8 cellular contexts compared by ENCODE assay signal in genomic region chr16:21301895-21302291, GRCh38. TPM values are rescaled to one million over a fixed set of nuclear protein-coding genes. Genes with fewer than 3 reads are reported as not detected.
A peak's percentile ranks its signal among the peaks of the same experiment; 100 is the strongest.
DNase-seq lines count a peak whose midpoint lies in the region; ATAC-seq and TF ChIP-seq lines count a peak whose summit lies in the region.

No MANE protein-coding gene starts in this region.

- H3K27me3 ChIP-seq in PC-3 (ENCODE audit: low read length) = no peaks in the 10 kb centered on the region
- H3K27me3 ChIP-seq in esophagus muscularis mucosa = no peaks in the 10 kb centered on the region
- H3K27me3 ChIP-seq in prostate gland (replicated peaks; ENCODE audit: insufficient read depth) = no peaks in the 10 kb centered on the region

- peak overlapping the region; percentile 75 for H3K27ac ChIP-seq in PC-3 (ENCODE audit: low read length)
- peak overlapping the region; percentile 74 to 87 (median 82) for H3K27ac ChIP-seq in esophagus muscularis mucosa (replicated peaks in 1 of 4)
- peak overlapping the region; percentile 75 to 81 for H3K27ac ChIP-seq in prostate gland

- no TSS peak for BruUV-seq in PC-3 (replicated peaks; lab: Mats Ljungman, UMichigan)

- H4K20me1 ChIP-seq in PC-3 (ENCODE audit: low read length) = no peaks in the 10 kb centered on the region

- H3K9me3 ChIP-seq in PC-3 (ENCODE audit: low read length) (no peaks in the 10 kb centered on the region), esophagus muscularis mucosa (no peaks in the 10 kb centered on the region), prostate gland (no peaks in the 10 kb centered on the region)

- TF ChIP-seq POLR2A in esophagus muscularis mucosa (IDR thresholded peaks at IDR 0.05; ENCODE audit: low read depth) (no peak), prostate gland (IDR thresholded peaks at IDR 0.05) (no peak)

- H2AFZ ChIP-seq in PC-3 (ENCODE audit: low read length) = peak overlapping the region; percentile 91

- CTCF ChIA-PET in PC-3 (lab: Charles Lee) = no interaction called here

- H3K36me3 ChIP-seq in PC-3 (ENCODE audit: low read depth, low read length) (no peaks in the 10 kb centered on the region), esophagus muscularis mucosa (no peaks in the 10 kb centered on the region), prostate gland (no peaks in the 10 kb centered on the region)

- DNase-seq in PC-3 (peak; percentile 2), esophagus muscularis mucosa (ENCODE audit: extremely low spot score) (no peak), prostate gland (ENCODE audit: low spot score) (no peak), HUDEP-2 (lab: John Stamatoyannopoulos, UW; ENCODE audit: unreplicated experiment in 76 of 76) (no peak), NCI-H82 treated with DMSO at 0.1 percent for 48 hours (lab: John Stamatoyannopoulos, UW; ENCODE audit: unreplicated experiment) (no peak)

- H3F3A ChIP-seq in PC-3 (ENCODE audit: low read length, unreplicated experiment) = no peaks in the 10 kb centered on the region

- H3K4me1 ChIP-seq in PC-3 (ENCODE audit: insufficient read depth, low read length) (peaks cover 15% of the 10 kb centered on the region), esophagus muscularis mucosa (peaks cover 0 to 24% (median 15%) of the 10 kb centered on the region in 4 donors), prostate gland (replicated peaks) (no peaks in the 10 kb centered on the region)

- peaks cover 6% of the 10 kb centered on the region; the same call in 1 of the 2 replicates for H3K79me2 ChIP-seq in PC-3 (ENCODE audit: low read length)

- no peak for TF ChIP-seq EP300 in esophagus muscularis mucosa (IDR thresholded peaks at IDR 0.05)

- intact Hi-C loops in PC-3 (cut with micrococcal nuclease) (loop anchor here (2.0 to 5.0 kb wide), 2 partner anchors 115 to 451 kb away; no protein-coding TSS in a partner anchor), esophagus muscularis mucosa (cut with DNase I) (loop anchor here (2.0 to 5.0 kb wide), 3 partner anchors 113 to 250 kb away; no protein-coding TSS in a partner anchor), prostate gland (cut with DNase I) (loop anchor here (2.0 to 10.0 kb wide), 3 partner anchors 117 to 1375 kb away; partner anchors contain the start of gene LDAF1)

- TF ChIP-seq CTCF in PC-3 (conservative IDR thresholded peaks at IDR 0.05; ENCODE audit: low read depth, low read length) = no peak
- TF ChIP-seq CTCF in esophagus muscularis mucosa (IDR thresholded peaks at IDR 0.05) = no peak
- TF ChIP-seq CTCF in prostate gland (IDR thresholded peaks at IDR 0.05) = no peak

- ATAC-seq in PC-3 = no peak
- no peak for ATAC-seq in GM18517 (IDR thresholded peaks at IDR 0.05; ENCODE audit: unreplicated experiment)
- no peak for ATAC-seq in HG03280 (IDR thresholded peaks at IDR 0.05; ENCODE audit: unreplicated experiment)

- H3K4me3 ChIP-seq in GM08714 (ENCODE audit: low read length) = peak overlapping the region; percentile 73
- peak overlapping the region; percentile 81 for H3K4me3 ChIP-seq in PC-3 (ENCODE audit: low read length)
- peak overlapping the region; percentile 64 to 72 (median 68) for H3K4me3 ChIP-seq in esophagus muscularis mucosa
- peak overlapping the region; percentile 41 to 59 for H3K4me3 ChIP-seq in prostate gland

- H3K9ac ChIP-seq in PC-3 (ENCODE audit: low read length) = peak overlapping the region; percentile 92

- POLR2A ChIA-PET in PC-3 (lab: Charles Lee; ENCODE audit: unreplicated experiment) = no interaction called here

- H3K9me2 ChIP-seq in PC-3 (replicated peaks; ENCODE audit: low read length) = no peaks in the 10 kb centered on the region

- H3K4me2 ChIP-seq in PC-3 (ENCODE audit: low read length) = peak overlapping the region; percentile 100

- 6% methylated on average over 3 of the region's 17 CpGs for WGBS in esophagus muscularis mucosa
- 2% methylated on average over 16 of the region's 17 CpGs for WGBS in prostate gland

RNA-seq across cellular contexts. Expression of gene CRYM, which starts 23.8 kb away (rescaled TPM):
- total RNA-seq in PC-3 (2014; rRNA removed) (not detected in 2 replicates), esophagus muscularis mucosa (1 to 10 TPM in 2 of 4 donors, not detected in 2; 1.0 to 1.2 TPM), prostate gland (10 to 100 TPM; 44.3 to 59.5 TPM)

Comparison
In these comparisons a context has a peak if more than half of its experiments do, and no peak if none do; other contexts are left out.
1. RNA of gene CRYM, which starts 23.8 kb away (total RNA-seq): 44.3 to 59.5 TPM in prostate gland; 1.0 to 1.2 TPM in esophagus muscularis mucosa and not detected in PC-3; every median in the first group is over 10 times any median in the second.
2. Peak in every context shown above with its lines, with median percentiles within 50 percentile points of each other: H3K4me3 ChIP-seq and H3K27ac ChIP-seq.